Comparison of ENCODE assay signal across 16 cellular contexts in genomic region chr10:2989292-2989947, GRCh38.
A peak's percentile ranks its signal among the peaks of the same experiment; 100 is the strongest.
DNase-seq lines count a peak whose midpoint lies in the region; ATAC-seq and TF ChIP-seq lines count a peak whose summit lies in the region.
"Had no signal": no experiment of that assay in that cellular context is flagged by ENCODE, and none has a peak within 500 bp of the region (broad histone marks: within the 10 kb centered on the region; RNA-seq: fewer than 3 reads in every experiment).

No MANE protein-coding gene starts in this region.

- H2AK5ac ChIP-seq in mesenchymal stem cell (ENCODE audit: low read length, severe bottlenecking), result no peak overlapping the region

- H3K27ac Mint-ChIP-seq in WTC11, result no peak overlapping the region
- H3K27ac Mint-ChIP-seq in activated naive CD8-positive, alpha-beta T cell treated with anti-CD3 and anti-CD28 coated beads for 36 hours, result no peak overlapping the region
- H3K27ac Mint-ChIP-seq: CD4-positive, alpha-beta T cell had no signal

- no peaks in the 10 kb centered on the region for H3K79me1 ChIP-seq in mesenchymal stem cell (replicated peaks; ENCODE audit: low read length, poor library complexity, severe bottlenecking)

- DNase-seq in A673 (ENCODE audit: low spot score) (peak; percentile 21), WTC11 (ENCODE audit: low spot score) (no peak), mesenchymal stem cell (no peak), cerebellar nuclear complex (lab: John Stamatoyannopoulos, UW) (no peak), RPMI8226 (no peak), NCI-H82 (lab: John Stamatoyannopoulos, UW) (no peak)
- no peak for DNase-seq in activated naive CD8-positive, alpha-beta T cell treated with anti-CD3 and anti-CD28 coated beads for 36 hours
- DNase-seq: AML-193; C1 segment of cervical spinal cord; CD4-positive, alpha-beta T cell; DMS79; EL; HCEC 1CT; KBM-7 had no signal

- no peak overlapping the region for H3K4me2 ChIP-seq in mesenchymal stem cell (ENCODE audit: low read length, poor library complexity, severe bottlenecking)

- no peak overlapping the region for H3K4me3 ChIP-seq in A673 (ENCODE audit: low read depth, low read length, poor library complexity, severe bottlenecking)
- no peak overlapping the region for H3K4me3 ChIP-seq in HEK293 (ENCODE audit: low read depth, low read length)
- H3K4me3 ChIP-seq in mesenchymal stem cell (ENCODE audit: insufficient read depth in 1 of 2, low read depth in 1 of 2, low read length in 2 of 2), result peak overlapping the region in 1 of 2 experiments; percentile 18

- POLR2A ChIA-PET in A673 (lab: Charles Lee; ENCODE audit: low non-redundant PET) (no interaction called here), HEK293 (lab: Yijun Ruan, JAX) (no interaction called here), WTC11 (lab: Charles Lee) (no interaction called here)

- WGBS in mesenchymal stem cell, result 90% methylated on average over 4 of the region's 4 CpGs

- H2BK120ac ChIP-seq in mesenchymal stem cell (ENCODE audit: low read depth, low read length), result no peak overlapping the region

- no peak overlapping the region for H2AFZ ChIP-seq in mesenchymal stem cell (ENCODE audit: low read depth, low read length)

- H3K27me3 ChIP-seq in A673 (replicated peaks; ENCODE audit: insufficient read depth, low read depth, low read length, poor library complexity), result peaks cover 7% of the 10 kb centered on the region
- peaks cover 0 to 41% of the 10 kb centered on the region in 2 experiments for H3K27me3 ChIP-seq in mesenchymal stem cell (ENCODE audit: control insufficient read depth in 1 of 2, insufficient read depth in 1 of 2, low read length in 2 of 2)

- no peak overlapping the region for H3K23ac ChIP-seq in mesenchymal stem cell (ENCODE audit: low read length in 2 of 2)

- H3K9me3 ChIP-seq in A673 (ENCODE audit: low read depth, low read length, poor library complexity, severe bottlenecking) (no peaks in the 10 kb centered on the region), HEK293 (ENCODE audit: control insufficient read depth, insufficient read depth, low read depth, low read length) (no peaks in the 10 kb centered on the region), mesenchymal stem cell (ENCODE audit: control insufficient read depth, low read length) (peaks cover 11% of the 10 kb centered on the region)

- H3K4me1 ChIP-seq in A673 (ENCODE audit: insufficient read depth, low read length, poor library complexity, severe bottlenecking), result no peaks in the 10 kb centered on the region
- H3K4me1 ChIP-seq in HEK293 (ENCODE audit: control insufficient read depth, insufficient read depth, low read length), result no peaks in the 10 kb centered on the region; the same call in 1 of the 2 replicates
- H3K4me1 ChIP-seq in mesenchymal stem cell (ENCODE audit: control insufficient read depth, insufficient read depth, low read depth, low read length), result peaks cover 16% of the 10 kb centered on the region

- ATAC-seq in WTC11, result no peak

- H3K4ac ChIP-seq in mesenchymal stem cell (ENCODE audit: low read depth in 1 of 2, low read length in 2 of 2), result no peak overlapping the region

- H2BK12ac ChIP-seq in mesenchymal stem cell (ENCODE audit: low read length in 2 of 2), result no peak overlapping the region

- H3K36me3 Mint-ChIP-seq in WTC11, result no peaks in the 10 kb centered on the region; the same call in 1 of the 2 replicates
- H3K36me3 Mint-ChIP-seq in activated naive CD8-positive, alpha-beta T cell treated with anti-CD3 and anti-CD28 coated beads for 36 hours, result no peaks in the 10 kb centered on the region

- H3K14ac ChIP-seq in mesenchymal stem cell (ENCODE audit: low read length in 2 of 2), result no peak overlapping the region

- H3K27me3 Mint-ChIP-seq in WTC11 (ENCODE audit: low read depth), result peaks cover 21% of the 10 kb centered on the region
- H3K27me3 Mint-ChIP-seq in activated naive CD8-positive, alpha-beta T cell treated with anti-CD3 and anti-CD28 coated beads for 36 hours, result peaks cover 41% of the 10 kb centered on the region

- no peak overlapping the region for H3K4me3 Mint-ChIP-seq in WTC11
- H3K4me3 Mint-ChIP-seq in activated naive CD8-positive, alpha-beta T cell treated with anti-CD3 and anti-CD28 coated beads for 36 hours, result no peak overlapping the region
- H3K4me3 Mint-ChIP-seq: CD4-positive, alpha-beta T cell had no signal

- H2BK5ac ChIP-seq in mesenchymal stem cell (ENCODE audit: low read depth, low read length, poor library complexity, severe bottlenecking), result no peak overlapping the region

- intact Hi-C loops in A673 (cut with micrococcal nuclease; ENCODE audit: unreplicated experiment), result no loop called here

- no peak overlapping the region for H4K8ac ChIP-seq in mesenchymal stem cell (ENCODE audit: low read length)

- no peaks in the 10 kb centered on the region for H3K36me3 ChIP-seq in A673 (ENCODE audit: insufficient read depth, low read length, poor library complexity, severe bottlenecking)
- H3K36me3 ChIP-seq in HEK293 (ENCODE audit: control insufficient read depth in 2 of 2, insufficient read depth in 1 of 2, low read length in 2 of 2), result no peaks in the 10 kb centered on the region
- no peaks in the 10 kb centered on the region for H3K36me3 ChIP-seq in mesenchymal stem cell (ENCODE audit: control insufficient read depth in 1 of 2, insufficient read depth in 2 of 2, low read depth in 1 of 2, low read length in 2 of 2)

- no peak overlapping the region for H3K9ac ChIP-seq in mesenchymal stem cell (ENCODE audit: low read length)

- H3K27ac ChIP-seq in A673 (ENCODE audit: low read depth, low read length, poor library complexity, severe bottlenecking) (no peak overlapping the region), HEK293 (ENCODE audit: extremely low read depth, low read depth, low read length) (no peak overlapping the region), mesenchymal stem cell (ENCODE audit: low read length, poor library complexity, severe bottlenecking) (no peak overlapping the region)
- H3K27ac ChIP-seq: 22Rv1 had no signal

- TF ChIP-seq CTCF in A673 (conservative IDR thresholded peaks at IDR 0.05; ENCODE audit: low read depth, low read length) (no peak), HEK293 (tag by site-specific recombination; IDR thresholded peaks at IDR 0.05) (no peak), WTC11 (IDR thresholded peaks at IDR 0.05) (no peak)

- peak overlapping the region; percentile 7 for H2BK15ac ChIP-seq in mesenchymal stem cell (ENCODE audit: low read depth, poor library complexity, severe bottlenecking)

- no TSS peak for BruUV-seq in A673 (replicated peaks; lab: Mats Ljungman, UMichigan)

- CTCF ChIA-PET in A673 (lab: Charles Lee), result no interaction called here
- CTCF ChIA-PET in HEK293 (lab: Yijun Ruan, JAX), result no interaction called here
- CTCF ChIA-PET in WTC11 (lab: Charles Lee), result interaction anchor here (1.2 kb wide), 1 partner anchor 61 kb away, joined by 5 read pairs; no protein-coding TSS in a partner anchor

- peaks cover 25% of the 10 kb centered on the region for H3K4me1 Mint-ChIP-seq in WTC11
- peaks cover 4% of the 10 kb centered on the region for H3K4me1 Mint-ChIP-seq in activated naive CD8-positive, alpha-beta T cell treated with anti-CD3 and anti-CD28 coated beads for 36 hours

- H3K18ac ChIP-seq in mesenchymal stem cell (ENCODE audit: low read depth in 1 of 2, low read length in 2 of 2), result no peak overlapping the region

- no peak overlapping the region for H4K91ac ChIP-seq in mesenchymal stem cell (ENCODE audit: low read length)

- H3K9me3 Mint-ChIP-seq in WTC11, result peaks cover 14% of the 10 kb centered on the region
- no peaks in the 10 kb centered on the region for H3K9me3 Mint-ChIP-seq in activated naive CD8-positive, alpha-beta T cell treated with anti-CD3 and anti-CD28 coated beads for 36 hours

TF ChIP-seq in HEK293, 187 proteins besides CTCF, POLR2A, EP300 and RAD21:
- TF ChIP-seq ZNF623 (tag by site-specific recombination; IDR thresholded peaks at IDR 0.05), result no peak
- peak; percentile 97 for TF ChIP-seq ZNF26 (tag by site-specific recombination; IDR thresholded peaks at IDR 0.05)
- TF ChIP-seq SETDB1 (IDR thresholded peaks at IDR 0.05; ENCODE audit: insufficient read length, low read length), result peak; percentile 51

TF ChIP-seq in WTC11, 78 proteins besides CTCF, POLR2A, EP300 and RAD21:
- TF ChIP-seq GABPB1 (CRISPR knock-in tag; IDR thresholded peaks at IDR 0.05) (no peak), NFYB (CRISPR knock-in tag; conservative IDR thresholded peaks at IDR 0.05; ENCODE audit: low read depth) (peak; percentile 44; the same call in 1 of the 2 replicates)
